Comparison of ENCODE assay signal across 13 cellular contexts in the genomic region with DNA sequence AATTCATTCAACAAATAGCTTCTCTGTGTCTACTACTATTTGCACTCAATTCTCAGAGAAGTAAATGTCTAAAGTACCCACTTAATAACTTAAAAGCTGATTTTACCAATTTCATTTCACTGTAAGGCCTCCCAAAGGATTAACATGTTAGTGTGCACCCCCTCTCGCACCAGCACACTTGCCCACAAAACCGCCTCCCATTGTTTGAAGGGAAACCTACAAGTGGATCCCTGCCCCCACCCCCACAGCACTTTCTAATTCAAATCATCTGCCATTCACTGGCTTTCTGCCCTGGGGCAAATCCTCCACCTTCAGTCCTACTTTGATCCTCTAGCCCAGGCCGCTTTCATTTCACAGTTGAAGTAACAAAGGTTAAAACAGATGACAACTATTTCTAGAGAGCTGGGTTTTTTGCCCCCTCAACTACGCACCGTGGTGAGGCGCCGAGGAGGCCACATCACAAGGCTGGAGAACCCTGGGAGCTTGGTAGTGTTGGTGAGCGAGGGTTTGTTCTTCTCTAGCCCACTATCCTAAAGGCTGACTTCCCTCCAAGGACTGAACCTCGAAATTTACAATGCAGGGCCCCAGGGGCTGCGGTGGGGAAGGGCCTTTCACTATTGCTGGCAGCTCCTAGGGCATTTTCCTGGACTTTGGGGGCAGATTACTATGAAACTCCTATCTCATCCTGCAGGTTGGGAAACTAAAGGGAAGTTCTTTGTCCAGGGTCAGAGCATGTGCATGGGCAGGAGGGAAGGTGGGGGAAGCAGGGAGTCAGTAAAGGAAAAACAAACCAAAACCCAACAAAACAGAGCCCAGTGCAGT.
DNase-seq lines count a peak whose midpoint lies in the region; ATAC-seq and TF ChIP-seq lines count a peak whose summit lies in the region.
"Had no signal": no experiment of that assay in that cellular context is flagged by ENCODE, and none has a peak within 500 bp of the region (broad histone marks: within the 10 kb centered on the region; RNA-seq: fewer than 3 reads in every experiment).

No MANE protein-coding gene starts in this region.

- peak overlapping the region; percentile 89 for H3K27ac ChIP-seq in cardiac muscle cell
- H3K27ac ChIP-seq in VCaP, result peak overlapping the region; percentile 70; the same call in 1 of the 2 replicates
- peak overlapping the region; percentile 47 for H3K27ac ChIP-seq in upper lobe of right lung
- H3K27ac ChIP-seq in osteoblast (ENCODE audit: low read depth, low read length), result no peak overlapping the region

- DNase-seq in cardiac muscle cell (ENCODE audit: low read depth in 1 of 2, low spot score in 1 of 2), result no peak
- DNase-seq in left cardiac atrium, result no peak
- peak; percentile 52 for DNase-seq in left lobe of liver (ENCODE audit: low spot score)
- DNase-seq in upper lobe of right lung, result no peak
- no peak for DNase-seq in effector CD8-positive, alpha-beta T cell (lab: John Stamatoyannopoulos, UW)
- DNase-seq in osteoblast (ENCODE audit: insufficient read length, low spot score, missing footprints), result no peak
- DNase-seq: ACHN; activated CD4-positive, alpha-beta T cell treated with anti-CD3 and anti-CD28 coated beads, Interleukin-2, amount 10 ng/mL, durations not matched to agents 7 days and 5 days; NCI-H524 treated with DMSO at 0.1 percent for 48 hours had no signal

- H4K20me1 ChIP-seq in osteoblast (ENCODE audit: insufficient read depth, low read length), result no peaks in the 10 kb centered on the region

- H3K4me1 ChIP-seq in cardiac muscle cell (ENCODE audit: low read depth) (peaks cover 23% of the 10 kb centered on the region), upper lobe of right lung (peaks cover 5% of the 10 kb centered on the region), osteoblast (ENCODE audit: insufficient read depth, low read length) (peaks cover 5% of the 10 kb centered on the region)

- no peak overlapping the region for H2AFZ ChIP-seq in osteoblast (ENCODE audit: low read length)

- TF ChIP-seq CTCF in cardiac muscle cell (IDR thresholded peaks at IDR 0.05; ENCODE audit: low read depth, low read length) (no peak), VCaP (conservative IDR thresholded peaks at IDR 0.05) (no peak), upper lobe of right lung (IDR thresholded peaks at IDR 0.05) (no peak), osteoblast (IDR thresholded peaks at IDR 0.05; ENCODE audit: extremely low read depth, low read depth, low read length) (no peak)

- no peaks in the 10 kb centered on the region for H3K36me3 ChIP-seq in cardiac muscle cell
- H3K36me3 ChIP-seq in upper lobe of right lung, result no peaks in the 10 kb centered on the region
- H3K36me3 ChIP-seq in osteoblast (ENCODE audit: insufficient read depth, low read length), result no peaks in the 10 kb centered on the region
- H3K36me3 ChIP-seq: prostate gland had no signal

- no peaks in the 10 kb centered on the region for H3K27me3 ChIP-seq in cardiac muscle cell
- H3K27me3 ChIP-seq in upper lobe of right lung, result no peaks in the 10 kb centered on the region
- peaks cover 12% of the 10 kb centered on the region for H3K27me3 ChIP-seq in osteoblast (ENCODE audit: insufficient read depth, low read length)

- H3K4me3 ChIP-seq in cardiac muscle cell, result no peak overlapping the region
- H3K4me3 ChIP-seq in upper lobe of right lung, result no peak overlapping the region
- H3K4me3 ChIP-seq in osteoblast (ENCODE audit: insufficient read depth, low read length), result no peak overlapping the region
- H3K4me3 ChIP-seq: lung, prostate gland had no signal

- no peaks in the 10 kb centered on the region for H3K79me2 ChIP-seq in osteoblast (ENCODE audit: insufficient read depth, low read length)

- intact Hi-C loops in left cardiac atrium (cut with DNase I), result no loop called here
- intact Hi-C loops in upper lobe of right lung (cut with DNase I), result no loop called here

- H3K9me3 ChIP-seq in cardiac muscle cell (ENCODE audit: low read depth), result no peaks in the 10 kb centered on the region
- H3K9me3 ChIP-seq in upper lobe of right lung, result peaks cover 6% of the 10 kb centered on the region
- H3K9me3 ChIP-seq in osteoblast (ENCODE audit: low read depth, low read length), result no peaks in the 10 kb centered on the region
- H3K9me3 ChIP-seq: prostate gland had no signal

- ATAC-seq in left cardiac atrium (no peak), left lobe of liver (peak; percentile 75), upper lobe of right lung (no peak), HG03135 (IDR thresholded peaks at IDR 0.05; ENCODE audit: unreplicated experiment) (no peak)

- no peak overlapping the region for H3K4me2 ChIP-seq in osteoblast (ENCODE audit: insufficient read depth, low read length)
